Comparison of ENCODE assay signal across 11 cellular contexts in the genomic region with DNA sequence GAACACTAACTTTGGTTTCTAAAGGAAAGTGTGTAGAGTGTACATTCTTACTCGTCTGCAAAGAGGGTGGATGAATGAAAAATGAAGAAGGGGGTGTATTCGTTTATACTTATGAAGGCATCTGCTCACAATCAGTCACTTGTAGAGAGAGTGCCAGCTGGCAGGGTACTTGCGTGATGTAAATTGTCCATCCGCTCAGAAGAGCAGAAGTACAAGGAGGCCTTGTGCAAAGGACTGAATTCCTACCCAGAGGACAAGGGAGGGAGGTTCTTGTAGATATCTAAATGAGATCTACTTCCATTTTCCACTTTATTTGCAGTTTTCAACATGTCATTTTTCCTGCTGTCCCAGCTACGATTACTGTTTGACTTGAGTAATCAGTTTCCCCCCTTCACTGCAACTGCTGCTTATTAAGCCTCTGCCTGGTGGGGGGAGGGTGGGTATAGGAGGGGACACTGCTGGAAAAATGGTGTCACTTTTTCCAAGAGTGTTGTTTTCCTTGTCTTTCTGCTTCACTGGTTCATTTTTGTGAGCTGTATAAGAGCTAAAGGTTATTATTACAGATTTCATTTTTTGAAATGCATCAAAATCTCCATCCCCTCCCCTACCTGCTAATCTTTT.
DNase-seq lines count a peak whose midpoint lies in the region; ATAC-seq and TF ChIP-seq lines count a peak whose summit lies in the region.
"Had no signal": no experiment of that assay in that cellular context is flagged by ENCODE, and none has a peak within 500 bp of the region (broad histone marks: within the 10 kb centered on the region; RNA-seq: fewer than 3 reads in every experiment).

No MANE protein-coding gene starts in this region.

- H3K9me3 ChIP-seq in SJCRH30 (replicated peaks) (no peaks in the 10 kb centered on the region), left ventricle myocardium inferior (replicated peaks) (no peaks in the 10 kb centered on the region), endodermal cell (ENCODE audit: control insufficient read depth, low read length) (no peaks in the 10 kb centered on the region), PC-3 (ENCODE audit: low read length) (no peaks in the 10 kb centered on the region)

- POLR2A ChIA-PET in PC-3 (lab: Charles Lee; ENCODE audit: unreplicated experiment): no interaction called here

- 92 to 95% methylated on average over 4 to 5 of the region's 5 CpGs for WGBS in endodermal cell (ENCODE audit: insufficient coverage in 1 of 2, insufficient read length in 1 of 2), 2 experiments

- H3K27me3 ChIP-seq in SJCRH30 (no peaks in the 10 kb centered on the region), left ventricle myocardium inferior (ENCODE audit: low read depth) (no peaks in the 10 kb centered on the region), endodermal cell (ENCODE audit: control insufficient read depth, insufficient read depth, low read length, poor library complexity, severe bottlenecking) (no peaks in the 10 kb centered on the region), PC-3 (ENCODE audit: low read length) (no peaks in the 10 kb centered on the region)

- TF ChIP-seq CTCF in left ventricle myocardium inferior (IDR thresholded peaks at IDR 0.05; ENCODE audit: borderline replicate concordance): no peak
- no peak for TF ChIP-seq CTCF in endodermal cell (conservative IDR thresholded peaks at IDR 0.05)
- TF ChIP-seq CTCF in PC-3 (conservative IDR thresholded peaks at IDR 0.05; ENCODE audit: low read depth, low read length): no peak

- H3K4me1 ChIP-seq in SJCRH30 (peaks cover 7% of the 10 kb centered on the region), left ventricle myocardium inferior (peaks cover 96% of the 10 kb centered on the region), endodermal cell (ENCODE audit: control insufficient read depth, insufficient read depth, low read length) (no peaks in the 10 kb centered on the region), PC-3 (ENCODE audit: insufficient read depth, low read length) (peaks cover 47% of the 10 kb centered on the region)

- no peaks in the 10 kb centered on the region for H3K9me3 Mint-ChIP-seq in endodermal cell

- H3K79me2 ChIP-seq in PC-3 (ENCODE audit: low read length): peaks cover 87% of the 10 kb centered on the region

- no peaks in the 10 kb centered on the region for H3K27me3 Mint-ChIP-seq in endodermal cell (ENCODE audit: insufficient read depth)

- no TSS peak for BruUV-seq in PC-3 (replicated peaks; lab: Mats Ljungman, UMichigan)

- intact Hi-C loops in left ventricle myocardium inferior (cut with micrococcal nuclease) (no loop called here), sciatic nerve (cut with DNase I) (no loop called here), PC-3 (cut with micrococcal nuclease) (no loop called here)

- no peaks in the 10 kb centered on the region for H3K36me3 Mint-ChIP-seq in endodermal cell (ENCODE audit: low read depth)

- no peak overlapping the region for H2AFZ ChIP-seq in PC-3 (ENCODE audit: low read length)

- CTCF ChIA-PET in PC-3 (lab: Charles Lee): no interaction called here

- H3K36me3 ChIP-seq in SJCRH30 (no peaks in the 10 kb centered on the region), left ventricle myocardium inferior (no peaks in the 10 kb centered on the region), endodermal cell (ENCODE audit: control insufficient read depth, insufficient read depth, low read length) (no peaks in the 10 kb centered on the region), PC-3 (ENCODE audit: low read depth, low read length) (no peaks in the 10 kb centered on the region)

- peaks cover 3% of the 10 kb centered on the region for H3F3A ChIP-seq in PC-3 (ENCODE audit: low read length, unreplicated experiment)

- ATAC-seq in sciatic nerve: peak; percentile 87
- ATAC-seq in esophagus mucosa: no peak
- ATAC-seq in GM18519 (IDR thresholded peaks at IDR 0.05; ENCODE audit: low FRiP score, unreplicated experiment): no peak
- ATAC-seq in PC-3: no peak

- no peak overlapping the region for H3K27ac ChIP-seq in SJCRH30
- peak overlapping the region; percentile 71 for H3K27ac ChIP-seq in left ventricle myocardium inferior (replicated peaks)
- H3K27ac ChIP-seq in endodermal cell (ENCODE audit: low read depth, low read length): no peak overlapping the region
- H3K27ac ChIP-seq in PC-3 (ENCODE audit: low read length): no peak overlapping the region
- H3K27ac ChIP-seq: SK-N-MC had no signal

- H3K27ac Mint-ChIP-seq in endodermal cell: no peak overlapping the region

- H3K9ac ChIP-seq in endodermal cell (ENCODE audit: extremely low read depth, low read length, poor library complexity, severe bottlenecking) (no peak overlapping the region), PC-3 (ENCODE audit: low read length) (no peak overlapping the region)

- H3K4me3 Mint-ChIP-seq in endodermal cell: no peak overlapping the region

- peaks cover 37% of the 10 kb centered on the region for H3K4me1 Mint-ChIP-seq in endodermal cell

- H3K4me2 ChIP-seq in PC-3 (ENCODE audit: low read length): no peak overlapping the region

- H4K20me1 ChIP-seq in PC-3 (ENCODE audit: low read length): 0 out of 2 replicates have a peak, but pooled peaks cover 3% of the 10 kb centered on the region

- H3K4me3 ChIP-seq in SJCRH30: no peak overlapping the region
- H3K4me3 ChIP-seq in left ventricle myocardium inferior: no peak overlapping the region
- no peak overlapping the region for H3K4me3 ChIP-seq in endodermal cell (ENCODE audit: low read length)
- H3K4me3 ChIP-seq in PC-3 (ENCODE audit: low read length): no peak overlapping the region
- H3K4me3 ChIP-seq: SK-N-MC had no signal

- no peaks in the 10 kb centered on the region for H3K9me2 ChIP-seq in PC-3 (replicated peaks; ENCODE audit: low read length)

- DNase-seq in EH (ENCODE audit: low read depth): peak; percentile 54
- DNase-seq in SJCRH30: peak; percentile 14 to 59
- DNase-seq in left ventricle myocardium inferior: peak; percentile 67
- DNase-seq in sciatic nerve (ENCODE audit: low spot score): peak; percentile 71
- DNase-seq in endodermal cell: no peak
- no peak for DNase-seq in PC-3
- DNase-seq: DND-41; stimulated activated CD4-positive, alpha-beta T cell treated with anti-CD3 and anti-CD28 coated beads, Interleukin-12 subunit alpha, Interleukin-12 subunit beta, amount 100 ng/mL, for 4 hours had no signal

Comparison
In these comparisons a context has a peak if more than half of its experiments do, and no peak if none do; other contexts are left out.
1. DNase-seq: peak in EH (single experiment), SJCRH30 (2 of 2), left ventricle myocardium inferior (single experiment) and sciatic nerve (single experiment); none in endodermal cell (single experiment) and PC-3 (single experiment).